ENCODE assay signal across 1 cellular context in the genomic region with DNA sequence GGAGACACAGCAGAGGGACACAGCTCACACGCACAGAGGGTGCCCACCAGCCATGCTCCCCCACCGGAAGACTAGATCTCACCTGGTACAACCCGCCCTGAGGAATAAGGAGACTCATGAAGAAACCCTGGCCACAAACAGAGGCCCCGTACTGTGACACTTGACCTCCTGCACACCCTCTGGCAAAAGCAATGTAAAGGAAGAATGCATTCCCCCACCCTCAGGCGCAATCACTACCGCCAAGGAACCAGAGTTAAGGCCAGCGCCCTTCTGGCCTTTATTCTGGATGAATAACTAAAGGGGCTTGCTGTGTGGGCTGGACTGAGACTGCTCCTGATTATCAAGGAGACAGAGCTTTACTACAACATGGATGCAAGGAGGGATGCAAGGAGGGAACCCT.
TF ChIP-seq lines count a peak whose summit lies in the region.

No MANE protein-coding gene starts in this region.

TF ChIP-seq in GM23338, 12 proteins besides CTCF, POLR2A, EP300 and RAD21 (continued from another document):
- no peak for TF ChIP-seq NANOG (IDR thresholded peaks at IDR 0.05; ENCODE audit: borderline replicate concordance)
- TF ChIP-seq ZNF114 (CRISPR knock-in tag; IDR thresholded peaks at IDR 0.05) = no peak
